Comparison of ENCODE assay signal across 24 cellular contexts in genomic region chr15:71489570-71489969, GRCh38.
DNase-seq lines count a peak whose midpoint lies in the region; ATAC-seq, FAIRE-seq and TF ChIP-seq lines count a peak whose summit lies in the region.
"Had no signal": no experiment of that assay in that cellular context is flagged by ENCODE, and none has a peak within 500 bp of the region (broad histone marks: within the 10 kb centered on the region; RNA-seq: fewer than 3 reads in every experiment).

No MANE protein-coding gene starts in this region.

- ATAC-seq in A549 (no peak), K562 (no peak), HG02763 (IDR thresholded peaks at IDR 0.05; ENCODE audit: unreplicated experiment) (no peak)
- ATAC-seq: GM12878 had no signal

- no peaks in the 10 kb centered on the region for H4K20me1 ChIP-seq in K562 (replicated peaks; ENCODE audit: control insufficient read depth, insufficient read depth, low read length)
- H4K20me1 ChIP-seq: BLaER1 had no signal

- TF ChIP-seq EP300 in A549 (IDR thresholded peaks at IDR 0.05) (no peak), K562 (IDR thresholded peaks at IDR 0.05; ENCODE audit: low read length) (no peak)

- no peak for TF ChIP-seq CTCF in A549 (IDR thresholded peaks at IDR 0.05)
- no peak for TF ChIP-seq CTCF in K562 (IDR thresholded peaks at IDR 0.05 in 2 of 3, conservative IDR thresholded peaks at IDR 0.05 in 1 of 3; ENCODE audit: insufficient read depth in 2 of 3, low read depth in 1 of 3, low read length in 3 of 3)
- no peak for TF ChIP-seq CTCF in esophagus squamous epithelium (IDR thresholded peaks at IDR 0.05)

- DNase-seq in A549 (ENCODE audit: low read depth in 1 of 2, low spot score in 1 of 2) (no peak), K562 (ENCODE audit: extremely low read depth in 1 of 4, low spot score in 3 of 4) (no peak), putamen (ENCODE audit: low spot score) (peak; percentile 14), esophagus squamous epithelium (lab: John Stamatoyannopoulos, UW) (no peak)
- DNase-seq: ACHN; BE2C; C1 segment of cervical spinal cord; CD4-positive, alpha-beta memory T cell; CD4-positive, CD25-positive, alpha-beta regulatory T cell; CD8-positive, alpha-beta memory T cell; COR-L47; DMS 273 treated with DMSO at 0.1 percent for 48 hours; DMS153; DMS53; DMS79; DND-41; EL; GDM1 had no signal

- H3K79me2 ChIP-seq in K562 (ENCODE audit: control insufficient read depth, insufficient read depth, low read length): no peaks in the 10 kb centered on the region

- no peaks in the 10 kb centered on the region for H3K27me3 ChIP-seq in K562 (ENCODE audit: control insufficient read depth in 2 of 2, insufficient read depth in 2 of 2, low read length in 2 of 2)
- H3K27me3 ChIP-seq in esophagus squamous epithelium: no peaks in the 10 kb centered on the region
- H3K27me3 ChIP-seq: BLaER1 had no signal

- POLR2A ChIA-PET in A549 (lab: Yijun Ruan, JAX): no interaction called here
- POLR2A ChIA-PET in K562 (lab: Yijun Ruan, JAX): no interaction called here

- BruUV-seq in K562 (replicated peaks; lab: Mats Ljungman, UMichigan): no TSS peak

- H3K9me3 ChIP-seq in A549: no peaks in the 10 kb centered on the region
- no peaks in the 10 kb centered on the region for H3K9me3 ChIP-seq in K562 (replicated peaks; ENCODE audit: control insufficient read depth, insufficient read depth, low read depth, low read length)
- no peaks in the 10 kb centered on the region for H3K9me3 ChIP-seq in esophagus squamous epithelium
- H3K9me3 ChIP-seq: BE2C, BLaER1 had no signal

- WGBS in A549 (ENCODE audit: missing lambda C conversion rate): 93% methylated on average over 3 of the region's 3 CpGs
- WGBS in K562 (ENCODE audit: insufficient coverage, low coverage, missing lambda C conversion rate): 7% methylated on average over 3 of the region's 3 CpGs
- WGBS in esophagus squamous epithelium, 2 donors: 89 to 90% methylated on average over 3 of the region's 3 CpGs

- H3K4me1 ChIP-seq in A549 (no peaks in the 10 kb centered on the region), K562 (replicated peaks in 1 of 2; ENCODE audit: control insufficient read depth in 2 of 2, insufficient read depth in 2 of 2, low read length in 2 of 2) (no peaks in the 10 kb centered on the region), esophagus squamous epithelium (peaks cover 0 to 2% (median 0%) of the 10 kb centered on the region in 3 donors)
- H3K4me1 ChIP-seq: BE2C, BLaER1 had no signal

- no peaks in the 10 kb centered on the region for H3K9me1 ChIP-seq in K562 (ENCODE audit: control insufficient read depth, insufficient read depth, low read length)

- TF ChIP-seq POLR2A in A549 (IDR thresholded peaks at IDR 0.05; ENCODE audit: low read length) (no peak), K562 (conservative IDR thresholded peaks at IDR 0.05) (no peak), esophagus squamous epithelium (IDR thresholded peaks at IDR 0.05) (no peak)

- H3K9ac ChIP-seq in K562 (ENCODE audit: insufficient read depth in 1 of 2, low read depth in 2 of 2, low read length in 2 of 2): no peak overlapping the region
- H3K9ac ChIP-seq: BLaER1 had no signal

- in situ Hi-C loops in K562 (cut with MboI): no loop called here

- H3K27ac ChIP-seq in A549 (no peak overlapping the region), K562 (ENCODE audit: extremely low read depth, low read depth, low read length) (no peak overlapping the region), esophagus squamous epithelium (no peak overlapping the region)
- H3K27ac ChIP-seq: 22Rv1, BLaER1 had no signal

- no peak overlapping the region for H2AFZ ChIP-seq in K562 (ENCODE audit: low read depth, low read length)

- H3K4me2 ChIP-seq in A549 (no peak overlapping the region), K562 (ENCODE audit: insufficient read depth, low read length) (no peak overlapping the region)
- H3K4me2 ChIP-seq: BLaER1 had no signal

- CTCF ChIA-PET in A549 (lab: Yijun Ruan, JAX): interaction anchor here (1.3 kb wide), 1 partner anchor 13 kb away, joined by 3 read pairs; no protein-coding TSS in a partner anchor
- CTCF ChIA-PET in K562 (lab: Yijun Ruan, JAX; ENCODE audit: low intra/inter-chr PET ratio): no interaction called here

- TF ChIP-seq RAD21 in A549 (conservative IDR thresholded peaks at IDR 0.05 in 1 of 2, IDR thresholded peaks at IDR 0.05 in 1 of 2): no peak
- no peak for TF ChIP-seq RAD21 in K562 (CRISPR knock-in tag; conservative IDR thresholded peaks at IDR 0.05 in 1 of 2, IDR thresholded peaks at IDR 0.05 in 1 of 2)

- H3K4me3 ChIP-seq in A549: no peak overlapping the region
- H3K4me3 ChIP-seq in K562: no peak overlapping the region
- H3K4me3 ChIP-seq in esophagus squamous epithelium: no peak overlapping the region
- H3K4me3 ChIP-seq: BLaER1, GM12878 had no signal

- FAIRE-seq in A549 (lab: Jason Lieb, UNC): no peak
- FAIRE-seq in K562 (lab: Jason Lieb, UNC): no peak
- FAIRE-seq: GM12878, GM12892, GM18507 had no signal

- intact Hi-C loops in K562 (cut with micrococcal nuclease): no loop called here
- intact Hi-C loops in esophagus squamous epithelium (cut with DNase I): no loop called here

- no peaks in the 10 kb centered on the region for H3K36me3 ChIP-seq in K562 (ENCODE audit: control insufficient read depth, insufficient read depth, low read length)
- H3K36me3 ChIP-seq in esophagus squamous epithelium: no peaks in the 10 kb centered on the region
- H3K36me3 ChIP-seq: BE2C, BLaER1 had no signal

TF ChIP-seq in A549, 52 proteins besides CTCF, POLR2A, EP300 and RAD21:
- peak; percentile 51 for TF ChIP-seq MAFK (IDR thresholded peaks at IDR 0.05; ENCODE audit: partially characterized antibody)
- no peak for TF ChIP-seq SREBF2 (IDR thresholded peaks at IDR 0.05)
TF ChIP-seq in A549: peak in this region for 1.

TF ChIP-seq in K562, 482 proteins besides CTCF, POLR2A, EP300 and RAD21:
- TF ChIP-seq ZNF584 (CRISPR knock-in tag; IDR thresholded peaks at IDR 0.05; ENCODE audit: low read depth) (no peak), ZNF785 (CRISPR knock-in tag; IDR thresholded peaks at IDR 0.05) (no peak), CBX8 (IDR thresholded peaks at IDR 0.05; ENCODE audit: borderline replicate concordance, extremely low read depth, low read depth, low read length, poor library complexity, severe bottlenecking) (no peak), NFYB (IDR thresholded peaks at IDR 0.05; ENCODE audit: extremely low read depth, insufficient read length) (no peak), MAFF (IDR thresholded peaks at IDR 0.05; ENCODE audit: low read length) (peak; percentile 7; the same call in 1 of the 2 replicates)

Comparison
In these comparisons a context has a peak if more than half of its experiments do, and no peak if none do; other contexts are left out.
1. Of the 35 proteins assayed by ChIP-seq in both K562 and A549: peak only in K562: none; only in A549: MAFK; in both: none; in neither: 34.